Comparison of ENCODE assay signal across 14 cellular contexts in the genomic region with DNA sequence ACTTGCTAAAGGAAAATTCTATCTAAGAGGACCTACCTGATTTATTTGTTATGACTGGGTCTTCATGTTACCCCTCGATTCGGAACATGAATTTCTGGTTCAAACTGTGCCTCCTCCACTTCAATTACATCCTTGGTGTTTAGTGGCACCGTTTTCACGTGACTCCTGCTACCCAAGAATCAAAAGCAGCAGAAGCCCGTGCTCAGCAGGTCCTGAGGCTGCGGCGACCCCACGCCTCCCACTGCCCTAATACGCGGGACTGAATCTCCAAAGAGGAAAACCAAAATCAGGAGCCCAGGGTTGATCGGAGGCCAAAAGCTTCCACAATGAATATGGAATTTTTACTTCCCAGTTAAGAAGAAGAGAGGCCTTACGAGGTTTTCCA.
DNase-seq lines count a peak whose midpoint lies in the region; ATAC-seq and TF ChIP-seq lines count a peak whose summit lies in the region.
"Had no signal": no experiment of that assay in that cellular context is flagged by ENCODE, and none has a peak within 500 bp of the region (broad histone marks: within the 10 kb centered on the region; RNA-seq: fewer than 3 reads in every experiment).

No MANE protein-coding gene starts in this region.

- H3K9me3 ChIP-seq in BLaER1 treated with 17β-estradiol and CSF1 and Interleukin-3, amounts not matched to agents 10 nM and 100 nM (replicated peaks in 1 of 11), result peaks cover 6 to 24% (median 19%) of the 10 kb centered on the region in 11 experiments; a peak in 19 of 22 replicates
- H3K9me3 ChIP-seq in CD4-positive, alpha-beta memory T cell (ENCODE audit: control insufficient read depth in 1 of 2, low read length in 2 of 2), result no peaks in the 10 kb centered on the region
- H3K9me3 ChIP-seq: heart right ventricle, thoracic aorta had no signal

- peaks cover 32 to 40% (median 35%) of the 10 kb centered on the region in 10 experiments for H3K4me1 ChIP-seq in BLaER1 treated with 17β-estradiol and CSF1 and Interleukin-3, amounts not matched to agents 10 nM and 100 nM
- peaks cover 23% of the 10 kb centered on the region for H3K4me1 ChIP-seq in CD4-positive, alpha-beta memory T cell (ENCODE audit: insufficient read depth, low read length)

- H3K27me3 ChIP-seq in BLaER1 treated with 17β-estradiol and CSF1 and Interleukin-3, amounts not matched to agents 10 nM and 100 nM, result peaks cover 0 to 5% (median 0%) of the 10 kb centered on the region in 11 experiments; a peak in 2 of 22 replicates
- no peaks in the 10 kb centered on the region for H3K27me3 ChIP-seq in CD4-positive, alpha-beta memory T cell (ENCODE audit: insufficient read depth, low read length)
- H3K27me3 ChIP-seq: heart right ventricle had no signal

- H3K9me3 Mint-ChIP-seq in CD4-positive, alpha-beta memory T cell, result no peaks in the 10 kb centered on the region
- peaks cover 4% of the 10 kb centered on the region for H3K9me3 Mint-ChIP-seq in activated naive CD8-positive, alpha-beta T cell treated with anti-CD3 and anti-CD28 coated beads for 36 hours
- peaks cover 25% of the 10 kb centered on the region for H3K9me3 Mint-ChIP-seq in mesothelial cell of epicardium
- H3K9me3 Mint-ChIP-seq: activated CD4-positive, alpha-beta memory T cell treated with anti-CD3 and anti-CD28 coated beads for 36 hours had no signal

- 0 out of 20 replicates have a peak overlapping the region, but pooled peaks of 1 of the 10 experiments have one; percentile 11 for H3K4me3 ChIP-seq in BLaER1 treated with 17β-estradiol and CSF1 and Interleukin-3, amounts not matched to agents 10 nM and 100 nM
- H3K4me3 ChIP-seq in CD4-positive, alpha-beta memory T cell (ENCODE audit: low read length in 2 of 2), result peak overlapping the region in 1 of 2 donors; percentile 33
- H3K4me3 ChIP-seq: thoracic aorta had no signal

- H3K36me3 ChIP-seq in BLaER1 treated with 17β-estradiol and CSF1 and Interleukin-3, amounts not matched to agents 10 nM and 100 nM, result peaks cover 0 to 15% (median 0%) of the 10 kb centered on the region in 11 experiments; a peak in 6 of 22 replicates
- no peaks in the 10 kb centered on the region for H3K36me3 ChIP-seq in CD4-positive, alpha-beta memory T cell (ENCODE audit: insufficient read depth, low read length)
- H3K36me3 ChIP-seq: heart right ventricle, thoracic aorta had no signal

- peaks cover 7 to 11% of the 10 kb centered on the region in 2 donors for H3K36me3 Mint-ChIP-seq in CD4-positive, alpha-beta memory T cell
- H3K36me3 Mint-ChIP-seq in activated naive CD8-positive, alpha-beta T cell treated with anti-CD3 and anti-CD28 coated beads for 36 hours, result peaks cover 19% of the 10 kb centered on the region
- H3K36me3 Mint-ChIP-seq in mesothelial cell of epicardium, result peaks cover 24% of the 10 kb centered on the region
- H3K36me3 Mint-ChIP-seq: activated CD4-positive, alpha-beta memory T cell treated with anti-CD3 and anti-CD28 coated beads for 36 hours had no signal

- no peak for TF ChIP-seq CTCF in mesothelial cell of epicardium (IDR thresholded peaks at IDR 0.05; ENCODE audit: unreplicated experiment)

- no peak for ATAC-seq in HG03354 (IDR thresholded peaks at IDR 0.05; ENCODE audit: poor library complexity, severe bottlenecking, unreplicated experiment)
- ATAC-seq: Right ventricle myocardium inferior had no signal

- no peaks in the 10 kb centered on the region for H4K20me1 ChIP-seq in BLaER1 treated with 17β-estradiol and CSF1 and Interleukin-3, amounts not matched to agents 10 nM and 100 nM

- intact Hi-C loops in CD4-positive, alpha-beta memory T cell (cut with micrococcal nuclease), result loop anchor here (10.0 kb wide), 1 partner anchor 59 kb away; no protein-coding TSS in a partner anchor

- H3K4me3 Mint-ChIP-seq in CD4-positive, alpha-beta memory T cell, result peak overlapping the region in 7 of 8 donors; percentile 70 to 89 (median 85)
- peak overlapping the region; percentile 45 for H3K4me3 Mint-ChIP-seq in activated naive CD8-positive, alpha-beta T cell treated with anti-CD3 and anti-CD28 coated beads for 36 hours
- no peak overlapping the region for H3K4me3 Mint-ChIP-seq in mesothelial cell of epicardium

- peak overlapping the region; percentile 73 to 96 (median 88) for H3K4me2 ChIP-seq in BLaER1 treated with 17β-estradiol and CSF1 and Interleukin-3, amounts not matched to agents 10 nM and 100 nM

- CTCF ChIA-PET in CD4-positive, alpha-beta memory T cell (lab: Charles Lee; ENCODE audit: partially characterized antibody), result interaction anchor here (1.3 kb wide), 1 partner anchor 66 kb away, joined by 3 read pairs; no protein-coding TSS in a partner anchor

- peak overlapping the region in 4 of 11 experiments; percentile 30 to 52 (median 35); a peak in 7 of 22 replicates for H3K27ac ChIP-seq in BLaER1 treated with 17β-estradiol and CSF1 and Interleukin-3, amounts not matched to agents 10 nM and 100 nM
- H3K27ac ChIP-seq in CD4-positive, alpha-beta memory T cell (ENCODE audit: low read depth, low read length), result no peak overlapping the region
- H3K27ac ChIP-seq: thoracic aorta had no signal

- POLR2A ChIA-PET in CD4-positive, alpha-beta memory T cell (lab: Charles Lee; ENCODE audit: partially characterized antibody), result interaction anchor here (0.8 to 1.9 kb wide), 4 partner anchors 31 to 95 kb away, joined by 3 to 9 read pairs (median 4); no protein-coding TSS in a partner anchor

- peak overlapping the region in 7 of 11 experiments; percentile 10 to 60 (median 50); a peak in 9 of 22 replicates for H3K9ac ChIP-seq in BLaER1 treated with 17β-estradiol and CSF1 and Interleukin-3, amounts not matched to agents 10 nM and 100 nM

- H3K27me3 Mint-ChIP-seq in CD4-positive, alpha-beta memory T cell, result no peaks in the 10 kb centered on the region
- H3K27me3 Mint-ChIP-seq in activated naive CD8-positive, alpha-beta T cell treated with anti-CD3 and anti-CD28 coated beads for 36 hours, result no peaks in the 10 kb centered on the region
- no peaks in the 10 kb centered on the region for H3K27me3 Mint-ChIP-seq in mesothelial cell of epicardium (ENCODE audit: low read depth)
- H3K27me3 Mint-ChIP-seq: activated CD4-positive, alpha-beta memory T cell treated with anti-CD3 and anti-CD28 coated beads for 36 hours had no signal

- peaks cover 22 to 41% (median 27%) of the 10 kb centered on the region in 4 donors for H3K4me1 Mint-ChIP-seq in CD4-positive, alpha-beta memory T cell
- peaks cover 27% of the 10 kb centered on the region for H3K4me1 Mint-ChIP-seq in activated naive CD8-positive, alpha-beta T cell treated with anti-CD3 and anti-CD28 coated beads for 36 hours
- peaks cover 13% of the 10 kb centered on the region for H3K4me1 Mint-ChIP-seq in mesothelial cell of epicardium

- peak overlapping the region in 6 of 7 donors; percentile 7 to 78 (median 62) for H3K27ac Mint-ChIP-seq in CD4-positive, alpha-beta memory T cell
- H3K27ac Mint-ChIP-seq in activated naive CD8-positive, alpha-beta T cell treated with anti-CD3 and anti-CD28 coated beads for 36 hours, result peak overlapping the region; percentile 10
- H3K27ac Mint-ChIP-seq in mesothelial cell of epicardium, result peak overlapping the region; percentile 74
- H3K27ac Mint-ChIP-seq: activated CD4-positive, alpha-beta memory T cell treated with anti-CD3 and anti-CD28 coated beads for 36 hours had no signal

- DNase-seq in CD4-positive, alpha-beta memory T cell, result no peak
- no peak for DNase-seq in activated naive CD8-positive, alpha-beta T cell treated with anti-CD3 and anti-CD28 coated beads for 36 hours
- DNase-seq in mesothelial cell of epicardium (ENCODE audit: low spot score in 2 of 2, unreplicated experiment in 2 of 2), result no peak
- DNase-seq in GF-D8 (lab: John Stamatoyannopoulos, UW), result no peak
- DNase-seq in germinal center (ENCODE audit: low spot score), result no peak
- DNase-seq: DMS53, heart right ventricle, NCI-H187 treated with DMSO at 0.1 percent for 48 hours, NCI-H446 treated with DMSO at 0.1 percent for 48 hours had no signal

Comparison
In these comparisons a context has a peak if more than half of its experiments do, and no peak if none do; other contexts are left out.
1. H3K27ac Mint-ChIP-seq: peak in every context shown above with its lines; median percentile 74 in mesothelial cell of epicardium; 62 in CD4-positive, alpha-beta memory T cell; 10 in activated naive CD8-positive, alpha-beta T cell treated with anti-CD3 and anti-CD28 coated beads for 36 hours.